22 cellular contexts compared by ENCODE assay signal in genomic region chr1:36083219-36083618, GRCh38. TPM values are rescaled to one million over a fixed set of nuclear protein-coding genes. Genes with fewer than 3 reads are reported as not detected.
DNase-seq lines count a peak whose midpoint lies in the region; TF ChIP-seq lines count a peak whose summit lies in the region.
"Had no signal": no experiment of that assay in that cellular context is flagged by ENCODE, and none has a peak within 500 bp of the region (broad histone marks: within the 10 kb centered on the region; RNA-seq: fewer than 3 reads in every experiment).

No MANE protein-coding gene starts in this region.

- no peak overlapping the region for H4K5ac ChIP-seq in H9 (ENCODE audit: insufficient read length, low read depth, low read length)

- no peak overlapping the region for H2AFZ ChIP-seq in H9 (ENCODE audit: low read length)
- H2AFZ ChIP-seq in smooth muscle cell (ENCODE audit: low read depth) = no peak overlapping the region

- H3K4me1 ChIP-seq in H9 (ENCODE audit: insufficient read depth, low read length) (no peaks in the 10 kb centered on the region), smooth muscle cell (ENCODE audit: low read depth) (peaks cover 15% of the 10 kb centered on the region)

- DNase-seq in H9 (no peak), smooth muscle cell (lab: John Stamatoyannopoulos, UW; ENCODE audit: unreplicated experiment) (no peak), DMS53 treated with DMSO at 0.1 percent for 48 hours (lab: John Stamatoyannopoulos, UW; ENCODE audit: unreplicated experiment) (no peak), glomerular visceral epithelial cell (ENCODE audit: extremely low spot score) (no peak), activated gamma-delta T cell treated with Interleukin-2 at 50 U/mL for 16 hours (no peak), GM10266 (ENCODE audit: extremely low spot score) (no peak)
- DNase-seq: activated CD4-positive, alpha-beta T cell treated with anti-CD3 and anti-CD28 coated beads for 48 hours; Kasumi-1; left ventricle myocardium inferior; MV-4-11; NCI-H1436 treated with DMSO at 0.1 percent for 48 hours; NCI-H226; SIG-M5 had no signal

- H2BK120ac ChIP-seq in H9 (ENCODE audit: low read depth, low read length, poor library complexity, severe bottlenecking) = no peak overlapping the region

- no peak overlapping the region for H2BK12ac ChIP-seq in H9 (ENCODE audit: insufficient read length, low read depth, low read length)

- H3K27me3 ChIP-seq in H9 (ENCODE audit: insufficient read depth, low read length) (no peaks in the 10 kb centered on the region), smooth muscle cell (ENCODE audit: low read depth) (no peaks in the 10 kb centered on the region)
- H3K27me3 ChIP-seq: breast epithelium, Peyer's patch had no signal

- no peak overlapping the region for H2AK5ac ChIP-seq in H9 (ENCODE audit: insufficient read length, low read length)

- H3K27ac ChIP-seq in H9 (ENCODE audit: insufficient read length, low read depth, low read length) (no peak overlapping the region), smooth muscle cell (ENCODE audit: low read depth) (no peak overlapping the region)
- H3K27ac ChIP-seq: HL-60, left ventricle myocardium inferior, Peyer's patch had no signal

- H3K4me3 ChIP-seq in smooth muscle cell = no peak overlapping the region

- H3K9me3 ChIP-seq in H9 (ENCODE audit: control insufficient read depth, low read depth, low read length) = no peaks in the 10 kb centered on the region
- no peaks in the 10 kb centered on the region for H3K9me3 ChIP-seq in smooth muscle cell (replicated peaks; ENCODE audit: low read depth)
- H3K9me3 ChIP-seq: breast epithelium, left ventricle myocardium inferior, Peyer's patch had no signal

- H3K56ac ChIP-seq in H9 (ENCODE audit: insufficient read length, low read depth, low read length) = no peak overlapping the region

- H4K20me1 ChIP-seq in H9 (ENCODE audit: control insufficient read depth, insufficient read depth, insufficient read length) (no peaks in the 10 kb centered on the region), smooth muscle cell (ENCODE audit: low read depth) (no peaks in the 10 kb centered on the region)

- TF ChIP-seq CTCF in H9 (conservative IDR thresholded peaks at IDR 0.05) (no peak), brain (conservative IDR thresholded peaks at IDR 0.05) (no peak), nephron (IDR thresholded peaks at IDR 0.05; ENCODE audit: unreplicated experiment in 3 of 3) (no peak), smooth muscle cell (IDR thresholded peaks at IDR 0.05; ENCODE audit: borderline replicate concordance, insufficient read depth, poor library complexity, severe bottlenecking) (no peak), GM10266 (IDR thresholded peaks at IDR 0.05; ENCODE audit: control insufficient read depth, insufficient read depth, low read depth, missing control alignments) (no peak)

- H3K18ac ChIP-seq in H9 (ENCODE audit: insufficient read length, low read depth, low read length) = no peak overlapping the region

- no peaks in the 10 kb centered on the region for H3K79me1 ChIP-seq in H9 (ENCODE audit: insufficient read depth, low read depth, low read length, poor library complexity, severe bottlenecking)

- H3K9ac ChIP-seq in H9 (ENCODE audit: extremely low read depth, insufficient read length, low read length) (no peak overlapping the region), smooth muscle cell (ENCODE audit: low read depth) (no peak overlapping the region)

- peaks cover 8% of the 10 kb centered on the region for H3K23me2 ChIP-seq in H9 (ENCODE audit: insufficient read length, low read depth, low read length, poor library complexity, severe bottlenecking)

- no peak overlapping the region for H4K91ac ChIP-seq in H9 (ENCODE audit: insufficient read length, low read depth, low read length)

- no peak overlapping the region for H3K27ac Mint-ChIP-seq in H9
- H3K27ac Mint-ChIP-seq in brain = peak overlapping the region in 3 of 5 experiments; percentile 21 to 28 (median 24)
- H3K27ac Mint-ChIP-seq in nephron = no peak overlapping the region
- H3K27ac Mint-ChIP-seq: activated naive CD4-positive, alpha-beta T cell treated with anti-CD3 and anti-CD28 coated beads, Interleukin-2, amount 50 U/mL, for 72 hours; activated T-helper 2 cell treated with anti-CD3 and anti-CD28 coated beads, Interferon-gamma antibody, Interleukin-2, Interleukin-4, amounts not matched to agents 10 μg/mL and 5 μg/mL and 100 μg/mL, durations not matched to agents 14 hours and 24 hours and 36 hours had no signal

- H3K27me3 Mint-ChIP-seq in H9 (ENCODE audit: low read depth) (peaks cover 14% of the 10 kb centered on the region), brain (peaks cover 3% of the 10 kb centered on the region), nephron (ENCODE audit: low read depth) (no peaks in the 10 kb centered on the region)

- H3K4me3 Mint-ChIP-seq in H9 = peak overlapping the region; percentile 68 to 81; a peak in 4 of 5 replicates
- H3K4me3 Mint-ChIP-seq in brain = peak overlapping the region; percentile 28 to 84 (median 74)
- H3K4me3 Mint-ChIP-seq in nephron = peak overlapping the region; percentile 65 to 80 (median 74)

- no peak overlapping the region for H3T11ph ChIP-seq in H9 (ENCODE audit: low read length)

- H2BK5ac ChIP-seq in H9 (ENCODE audit: insufficient read length, low read length) = no peak overlapping the region

- H2BK15ac ChIP-seq in H9 (ENCODE audit: low read depth, low read length) = no peak overlapping the region

- H3K14ac ChIP-seq in H9 (ENCODE audit: insufficient read depth, low read length) = no peak overlapping the region

- H3K23ac ChIP-seq in H9 (ENCODE audit: insufficient read length, low read depth, low read length) = no peak overlapping the region

- H3K4me1 Mint-ChIP-seq in H9 (peaks cover 13 to 21% of the 10 kb centered on the region in 2 experiments), brain (peaks cover 14% of the 10 kb centered on the region), nephron (no peaks in the 10 kb centered on the region)

- H2BK20ac ChIP-seq in H9 (ENCODE audit: low read depth, low read length, poor library complexity, severe bottlenecking) = no peak overlapping the region

- WGBS in H9 (ENCODE audit: extremely low coverage, insufficient read length, low lambda C conversion rate) = no CpG with 5 or more reads among the region's 13 CpGs
- 92% methylated on average over 13 of the region's 13 CpGs for WGBS in smooth muscle cell (ENCODE audit: low lambda C conversion rate)

- H3K36me3 Mint-ChIP-seq in H9 (ENCODE audit: insufficient read depth in 1 of 3, low read depth in 3 of 3) = no peaks in the 10 kb centered on the region
- H3K36me3 Mint-ChIP-seq in brain = peaks cover 4% of the 10 kb centered on the region
- H3K36me3 Mint-ChIP-seq in nephron (ENCODE audit: low read depth) = no peaks in the 10 kb centered on the region
- H3K36me3 Mint-ChIP-seq: activated naive CD4-positive, alpha-beta T cell treated with anti-CD3 and anti-CD28 coated beads, Interleukin-2, amount 50 U/mL, for 72 hours had no signal

- H3K9me3 Mint-ChIP-seq in H9 (no peaks in the 10 kb centered on the region), brain (no peaks in the 10 kb centered on the region), nephron (no peaks in the 10 kb centered on the region)
- H3K9me3 Mint-ChIP-seq: activated naive CD4-positive, alpha-beta T cell treated with anti-CD3 and anti-CD28 coated beads, Interleukin-2, amount 50 U/mL, for 72 hours; activated T-helper 2 cell treated with anti-CD3 and anti-CD28 coated beads, Interferon-gamma antibody, Interleukin-2, Interleukin-4, amounts not matched to agents 10 μg/mL and 5 μg/mL and 100 μg/mL, durations not matched to agents 14 hours and 24 hours and 36 hours had no signal

- no peak overlapping the region for H3K4ac ChIP-seq in H9 (ENCODE audit: low read depth, low read length)

- H3K79me2 ChIP-seq in H9 (ENCODE audit: insufficient read depth, low read length) = no peaks in the 10 kb centered on the region
- H3K79me2 ChIP-seq in smooth muscle cell (ENCODE audit: low read depth) = no peaks in the 10 kb centered on the region

- H3K36me3 ChIP-seq in smooth muscle cell (ENCODE audit: low read depth) = no peaks in the 10 kb centered on the region
- H3K36me3 ChIP-seq: breast epithelium, left ventricle myocardium inferior, Peyer's patch had no signal

- no peaks in the 10 kb centered on the region for H3F3A ChIP-seq in smooth muscle cell (ENCODE audit: low read depth)

- no peak overlapping the region for H3K4me2 ChIP-seq in H9 (ENCODE audit: insufficient read depth, insufficient read length, low read length)
- H3K4me2 ChIP-seq in smooth muscle cell = peak overlapping the region; percentile 98

- no peak overlapping the region for H4K8ac ChIP-seq in H9 (replicated peaks; ENCODE audit: insufficient read length, low read depth, low read length)

RNA-seq across cellular contexts. Expression of gene TEKT2, which starts 0.7 kb away (rescaled TPM):
- 0.20 and 0.86 TPM in 2 replicates for total RNA-seq in H9 (2021)
- polyA plus RNA-seq in brain (ENCODE audit: insufficient read depth, low read depth, low replicate concordance) = 12.0 TPM
- 0.27 TPM in 1 of 2 replicates, not detected in the other for total RNA-seq in smooth muscle cell
- polyA plus RNA-seq in smooth muscle cell = 0.66 and 0.85 TPM in 2 replicates
- total RNA-seq: H4, left ventricle myocardium inferior, Peyer's patch, ureter had no signal

RNA-seq across cellular contexts. Expression of gene ADPRS, which starts 5.5 kb away (rescaled TPM):
- 27.8 and 28.7 TPM in 2 replicates for total RNA-seq in H9 (2021)
- 39.1 TPM for polyA plus RNA-seq in brain (ENCODE audit: insufficient read depth, low read depth, low replicate concordance)
- total RNA-seq in smooth muscle cell = 26.7 and 31.0 TPM in 2 replicates
- 38.8 and 44.1 TPM in 2 replicates for polyA plus RNA-seq in smooth muscle cell

RNA-seq across cellular contexts. Expression of gene COL8A2, which starts 41.8 kb away (rescaled TPM):
- total RNA-seq in H9 (2021) (1.5 TPM in 2 replicates), smooth muscle cell (21.7 and 32.9 TPM in 2 replicates)
- polyA plus RNA-seq in brain (ENCODE audit: insufficient read depth, low read depth, low replicate concordance) (1.8 TPM), smooth muscle cell (35.9 and 59.0 TPM in 2 replicates)
- total RNA-seq: activated T-helper 2 cell treated with anti-CD3 and anti-CD28 coated beads, Interferon-gamma antibody, Interleukin-2, Interleukin-4, amounts not matched to agents 10 μg/mL and 5 μg/mL and 100 μg/mL, durations not matched to agents 14 hours and 24 hours and 36 hours had no signal

Comparison
In these comparisons a context has a peak if more than half of its experiments do, and no peak if none do; other contexts are left out.
1. H3K27ac Mint-ChIP-seq: peak in brain (3 of 5); none in H9 (0 of 3) and nephron (0 of 3).
2. Peak in every context shown above with its lines, with median percentiles within 50 percentile points of each other: H3K4me3 Mint-ChIP-seq.